Comparison of ENCODE assay signal across 1 cellular context in the genomic region with DNA sequence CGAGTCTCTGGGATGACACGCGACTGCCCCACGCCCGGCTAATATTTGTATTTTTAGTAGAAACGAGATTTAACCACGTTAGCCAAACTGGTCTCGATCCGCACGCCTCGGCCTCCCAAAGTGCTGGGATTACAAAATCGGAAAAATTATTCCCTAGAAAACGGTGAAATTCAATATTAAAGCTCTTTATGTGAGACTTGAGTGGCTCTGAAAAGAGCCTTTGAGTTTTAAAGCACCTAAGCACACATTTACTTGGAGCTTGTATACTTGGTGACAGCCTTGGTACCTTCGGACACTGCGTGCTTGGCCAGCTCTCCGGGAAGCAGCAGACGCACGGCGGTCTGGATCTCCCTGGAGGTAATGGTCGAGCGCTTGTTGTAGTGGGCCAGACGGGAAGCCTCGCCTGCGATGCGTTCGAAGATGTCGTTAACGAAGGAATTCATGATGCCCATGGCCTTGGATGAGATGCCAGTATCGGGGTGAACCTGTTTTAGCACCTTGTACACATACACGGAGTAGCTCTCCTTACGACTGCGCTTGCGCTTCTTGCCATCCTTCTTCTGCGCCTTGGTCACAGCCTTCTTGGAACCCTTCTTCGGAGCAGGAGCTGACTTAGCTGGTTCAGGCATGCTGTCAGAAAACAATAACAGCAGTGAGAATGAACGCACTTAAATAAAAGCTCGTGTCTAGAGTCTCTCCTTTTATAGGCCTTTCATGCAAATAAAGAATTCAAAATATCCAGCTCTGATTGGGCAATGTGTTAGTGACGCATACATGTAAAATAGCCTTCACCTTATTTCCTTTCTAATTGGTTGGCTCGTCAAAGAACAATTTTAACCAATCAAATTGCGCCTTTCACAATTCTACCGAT.
A peak's percentile ranks its signal among the peaks of the same experiment; 100 is the strongest.
TF ChIP-seq lines count a peak whose summit lies in the region.

No MANE protein-coding gene starts in this region.

TF ChIP-seq in GM12878, 131 proteins besides CTCF, POLR2A, EP300 and RAD21 (continued from another document and continues in another):
- TF ChIP-seq, protein P1, sequence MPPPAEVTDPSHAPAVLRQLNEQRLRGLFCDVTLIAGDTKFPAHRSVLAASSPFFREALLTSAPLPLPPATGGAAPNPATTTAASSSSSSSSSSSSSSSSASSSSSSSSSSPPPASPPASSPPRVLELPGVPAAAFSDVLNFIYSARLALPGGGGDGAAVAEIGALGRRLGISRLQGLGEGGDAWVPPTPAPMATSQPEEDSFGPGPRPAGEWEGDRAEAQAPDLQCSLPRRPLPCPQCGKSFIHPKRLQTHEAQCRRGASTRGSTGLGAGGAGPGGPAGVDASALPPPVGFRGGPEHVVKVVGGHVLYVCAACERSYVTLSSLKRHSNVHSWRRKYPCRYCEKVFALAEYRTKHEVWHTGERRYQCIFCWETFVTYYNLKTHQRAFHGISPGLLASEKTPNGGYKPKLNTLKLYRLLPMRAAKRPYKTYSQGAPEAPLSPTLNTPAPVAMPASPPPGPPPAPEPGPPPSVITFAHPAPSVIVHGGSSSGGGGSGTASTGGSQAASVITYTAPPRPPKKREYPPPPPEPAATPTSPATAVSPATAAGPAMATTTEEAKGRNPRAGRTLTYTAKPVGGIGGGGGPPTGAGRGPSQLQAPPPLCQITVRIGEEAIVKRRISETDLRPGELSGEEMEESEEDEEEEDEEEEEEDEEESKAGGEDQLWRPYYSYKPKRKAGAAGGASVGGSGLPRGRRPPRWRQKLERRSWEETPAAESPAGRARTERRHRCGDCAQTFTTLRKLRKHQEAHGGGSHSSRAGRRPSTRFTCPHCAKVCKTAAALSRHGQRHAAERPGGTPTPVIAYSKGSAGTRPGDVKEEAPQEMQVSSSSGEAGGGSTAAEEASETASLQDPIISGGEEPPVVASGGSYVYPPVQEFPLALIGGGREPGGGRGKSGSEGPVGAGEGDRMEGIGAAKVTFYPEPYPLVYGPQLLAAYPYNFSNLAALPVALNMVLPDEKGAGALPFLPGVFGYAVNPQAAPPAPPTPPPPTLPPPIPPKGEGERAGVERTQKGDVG (CRISPR knock-in tag; IDR thresholded peaks at IDR 0.05), result peak; percentile 10; the same call in 1 of the 2 replicates
- TF ChIP-seq SMAD1 (IDR thresholded peaks at IDR 0.05; ENCODE audit: low read depth, partially characterized antibody) (peak; percentile 99), KLF5 (IDR thresholded peaks at IDR 0.05; ENCODE audit: partially characterized antibody) (no peak), IKZF2 (IDR thresholded peaks at IDR 0.05) (no peak; a peak in 2 of 4 replicates), NR2C1 (IDR thresholded peaks at IDR 0.05) (no peak), JUND (IDR thresholded peaks at IDR 0.05; ENCODE audit: low read depth, low read length) (no peak), MEF2A (IDR thresholded peaks at IDR 0.05; ENCODE audit: insufficient read depth, low read depth, low read length) (0 out of 2 replicates have a peak, but pooled peaks have one; percentile 5), SIX5 (IDR thresholded peaks at IDR 0.05; ENCODE audit: low read depth, low read length, severe bottlenecking) (no peak), EZH2 (IDR thresholded peaks at IDR 0.05; ENCODE audit: borderline replicate concordance, control insufficient read depth, low read depth, low read length) (no peak), IKZF1 (conservative IDR thresholded peaks at IDR 0.05) (peak; percentile 7), SUPT20H (IDR thresholded peaks at IDR 0.05; ENCODE audit: borderline replicate concordance, control insufficient read depth, low read depth, low read length) (no peak), TCF3 (IDR thresholded peaks at IDR 0.05; ENCODE audit: borderline replicate concordance, insufficient read depth, low read depth, low read length) (peak; percentile 97), FOXK2 (IDR thresholded peaks at IDR 0.05) (peak; percentile 74), CBX3 (IDR thresholded peaks at IDR 0.05; ENCODE audit: borderline replicate concordance, low read depth) (no peak), ZNF274 (IDR thresholded peaks at IDR 0.05; ENCODE audit: insufficient read depth, insufficient read length) (no peak), STAT3 (IDR thresholded peaks at IDR 0.05; ENCODE audit: low read depth, low read length) (peak; percentile 85), NRF1 (conservative IDR thresholded peaks at IDR 0.05; ENCODE audit: low read depth, low read length) (no peak), RAD51 (IDR thresholded peaks at IDR 0.05) (no peak), SREBF2 (IDR thresholded peaks at IDR 0.05; ENCODE audit: low read length) (no peak), HDAC2 (IDR thresholded peaks at IDR 0.05) (no peak), SMC3 (IDR thresholded peaks at IDR 0.05; ENCODE audit: borderline replicate concordance, low read length) (no peak), CHD2 (IDR thresholded peaks at IDR 0.05; ENCODE audit: borderline replicate concordance, low read depth, low read length) (no peak)
- TF ChIP-seq, protein P2, sequence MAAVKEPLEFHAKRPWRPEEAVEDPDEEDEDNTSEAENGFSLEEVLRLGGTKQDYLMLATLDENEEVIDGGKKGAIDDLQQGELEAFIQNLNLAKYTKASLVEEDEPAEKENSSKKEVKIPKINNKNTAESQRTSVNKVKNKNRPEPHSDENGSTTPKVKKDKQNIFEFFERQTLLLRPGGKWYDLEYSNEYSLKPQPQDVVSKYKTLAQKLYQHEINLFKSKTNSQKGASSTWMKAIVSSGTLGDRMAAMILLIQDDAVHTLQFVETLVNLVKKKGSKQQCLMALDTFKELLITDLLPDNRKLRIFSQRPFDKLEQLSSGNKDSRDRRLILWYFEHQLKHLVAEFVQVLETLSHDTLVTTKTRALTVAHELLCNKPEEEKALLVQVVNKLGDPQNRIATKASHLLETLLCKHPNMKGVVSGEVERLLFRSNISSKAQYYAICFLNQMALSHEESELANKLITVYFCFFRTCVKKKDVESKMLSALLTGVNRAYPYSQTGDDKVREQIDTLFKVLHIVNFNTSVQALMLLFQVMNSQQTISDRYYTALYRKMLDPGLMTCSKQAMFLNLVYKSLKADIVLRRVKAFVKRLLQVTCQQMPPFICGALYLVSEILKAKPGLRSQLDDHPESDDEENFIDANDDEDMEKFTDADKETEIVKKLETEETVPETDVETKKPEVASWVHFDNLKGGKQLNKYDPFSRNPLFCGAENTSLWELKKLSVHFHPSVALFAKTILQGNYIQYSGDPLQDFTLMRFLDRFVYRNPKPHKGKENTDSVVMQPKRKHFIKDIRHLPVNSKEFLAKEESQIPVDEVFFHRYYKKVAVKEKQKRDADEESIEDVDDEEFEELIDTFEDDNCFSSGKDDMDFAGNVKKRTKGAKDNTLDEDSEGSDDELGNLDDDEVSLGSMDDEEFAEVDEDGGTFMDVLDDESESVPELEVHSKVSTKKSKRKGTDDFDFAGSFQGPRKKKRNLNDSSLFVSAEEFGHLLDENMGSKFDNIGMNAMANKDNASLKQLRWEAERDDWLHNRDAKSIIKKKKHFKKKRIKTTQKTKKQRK (IDR thresholded peaks at IDR 0.05; ENCODE audit: low read depth, low read length), result no peak
- TF ChIP-seq, protein P3, sequence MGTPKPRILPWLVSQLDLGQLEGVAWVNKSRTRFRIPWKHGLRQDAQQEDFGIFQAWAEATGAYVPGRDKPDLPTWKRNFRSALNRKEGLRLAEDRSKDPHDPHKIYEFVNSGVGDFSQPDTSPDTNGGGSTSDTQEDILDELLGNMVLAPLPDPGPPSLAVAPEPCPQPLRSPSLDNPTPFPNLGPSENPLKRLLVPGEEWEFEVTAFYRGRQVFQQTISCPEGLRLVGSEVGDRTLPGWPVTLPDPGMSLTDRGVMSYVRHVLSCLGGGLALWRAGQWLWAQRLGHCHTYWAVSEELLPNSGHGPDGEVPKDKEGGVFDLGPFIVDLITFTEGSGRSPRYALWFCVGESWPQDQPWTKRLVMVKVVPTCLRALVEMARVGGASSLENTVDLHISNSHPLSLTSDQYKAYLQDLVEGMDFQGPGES (IDR thresholded peaks at IDR 0.05), result peak; percentile 67; the same call in 1 of the 2 replicates
- TF ChIP-seq, protein P4, sequence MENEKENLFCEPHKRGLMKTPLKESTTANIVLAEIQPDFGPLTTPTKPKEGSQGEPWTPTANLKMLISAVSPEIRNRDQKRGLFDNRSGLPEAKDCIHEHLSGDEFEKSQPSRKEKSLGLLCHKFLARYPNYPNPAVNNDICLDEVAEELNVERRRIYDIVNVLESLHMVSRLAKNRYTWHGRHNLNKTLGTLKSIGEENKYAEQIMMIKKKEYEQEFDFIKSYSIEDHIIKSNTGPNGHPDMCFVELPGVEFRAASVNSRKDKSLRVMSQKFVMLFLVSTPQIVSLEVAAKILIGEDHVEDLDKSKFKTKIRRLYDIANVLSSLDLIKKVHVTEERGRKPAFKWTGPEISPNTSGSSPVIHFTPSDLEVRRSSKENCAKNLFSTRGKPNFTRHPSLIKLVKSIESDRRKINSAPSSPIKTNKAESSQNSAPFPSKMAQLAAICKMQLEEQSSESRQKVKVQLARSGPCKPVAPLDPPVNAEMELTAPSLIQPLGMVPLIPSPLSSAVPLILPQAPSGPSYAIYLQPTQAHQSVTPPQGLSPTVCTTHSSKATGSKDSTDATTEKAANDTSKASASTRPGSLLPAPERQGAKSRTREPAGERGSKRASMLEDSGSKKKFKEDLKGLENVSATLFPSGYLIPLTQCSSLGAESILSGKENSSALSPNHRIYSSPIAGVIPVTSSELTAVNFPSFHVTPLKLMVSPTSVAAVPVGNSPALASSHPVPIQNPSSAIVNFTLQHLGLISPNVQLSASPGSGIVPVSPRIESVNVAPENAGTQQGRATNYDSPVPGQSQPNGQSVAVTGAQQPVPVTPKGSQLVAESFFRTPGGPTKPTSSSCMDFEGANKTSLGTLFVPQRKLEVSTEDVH (IDR thresholded peaks at IDR 0.05; ENCODE audit: low read depth, partially characterized antibody), result no peak
- TF ChIP-seq, protein P5, sequence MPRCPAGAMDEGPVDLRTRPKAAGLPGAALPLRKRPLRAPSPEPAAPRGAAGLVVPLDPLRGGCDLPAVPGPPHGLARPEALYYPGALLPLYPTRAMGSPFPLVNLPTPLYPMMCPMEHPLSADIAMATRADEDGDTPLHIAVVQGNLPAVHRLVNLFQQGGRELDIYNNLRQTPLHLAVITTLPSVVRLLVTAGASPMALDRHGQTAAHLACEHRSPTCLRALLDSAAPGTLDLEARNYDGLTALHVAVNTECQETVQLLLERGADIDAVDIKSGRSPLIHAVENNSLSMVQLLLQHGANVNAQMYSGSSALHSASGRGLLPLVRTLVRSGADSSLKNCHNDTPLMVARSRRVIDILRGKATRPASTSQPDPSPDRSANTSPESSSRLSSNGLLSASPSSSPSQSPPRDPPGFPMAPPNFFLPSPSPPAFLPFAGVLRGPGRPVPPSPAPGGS (IDR thresholded peaks at IDR 0.05; ENCODE audit: borderline replicate concordance, insufficient read depth, low read depth, low read length, poor library complexity, severe bottlenecking), result peak; percentile 39
- TF ChIP-seq, protein P6, sequence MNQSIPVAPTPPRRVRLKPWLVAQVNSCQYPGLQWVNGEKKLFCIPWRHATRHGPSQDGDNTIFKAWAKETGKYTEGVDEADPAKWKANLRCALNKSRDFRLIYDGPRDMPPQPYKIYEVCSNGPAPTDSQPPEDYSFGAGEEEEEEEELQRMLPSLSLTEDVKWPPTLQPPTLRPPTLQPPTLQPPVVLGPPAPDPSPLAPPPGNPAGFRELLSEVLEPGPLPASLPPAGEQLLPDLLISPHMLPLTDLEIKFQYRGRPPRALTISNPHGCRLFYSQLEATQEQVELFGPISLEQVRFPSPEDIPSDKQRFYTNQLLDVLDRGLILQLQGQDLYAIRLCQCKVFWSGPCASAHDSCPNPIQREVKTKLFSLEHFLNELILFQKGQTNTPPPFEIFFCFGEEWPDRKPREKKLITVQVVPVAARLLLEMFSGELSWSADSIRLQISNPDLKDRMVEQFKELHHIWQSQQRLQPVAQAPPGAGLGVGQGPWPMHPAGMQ (IDR thresholded peaks at IDR 0.05; ENCODE audit: borderline replicate concordance), result no peak
- TF ChIP-seq, protein P7, sequence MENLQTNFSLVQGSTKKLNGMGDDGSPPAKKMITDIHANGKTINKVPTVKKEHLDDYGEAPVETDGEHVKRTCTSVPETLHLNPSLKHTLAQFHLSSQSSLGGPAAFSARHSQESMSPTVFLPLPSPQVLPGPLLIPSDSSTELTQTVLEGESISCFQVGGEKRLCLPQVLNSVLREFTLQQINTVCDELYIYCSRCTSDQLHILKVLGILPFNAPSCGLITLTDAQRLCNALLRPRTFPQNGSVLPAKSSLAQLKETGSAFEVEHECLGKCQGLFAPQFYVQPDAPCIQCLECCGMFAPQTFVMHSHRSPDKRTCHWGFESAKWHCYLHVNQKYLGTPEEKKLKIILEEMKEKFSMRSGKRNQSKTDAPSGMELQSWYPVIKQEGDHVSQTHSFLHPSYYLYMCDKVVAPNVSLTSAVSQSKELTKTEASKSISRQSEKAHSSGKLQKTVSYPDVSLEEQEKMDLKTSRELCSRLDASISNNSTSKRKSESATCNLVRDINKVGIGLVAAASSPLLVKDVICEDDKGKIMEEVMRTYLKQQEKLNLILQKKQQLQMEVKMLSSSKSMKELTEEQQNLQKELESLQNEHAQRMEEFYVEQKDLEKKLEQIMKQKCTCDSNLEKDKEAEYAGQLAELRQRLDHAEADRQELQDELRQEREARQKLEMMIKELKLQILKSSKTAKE (IDR thresholded peaks at IDR 0.05; ENCODE audit: low read depth, poor library complexity, severe bottlenecking), result no peak
- TF ChIP-seq, protein P8, sequence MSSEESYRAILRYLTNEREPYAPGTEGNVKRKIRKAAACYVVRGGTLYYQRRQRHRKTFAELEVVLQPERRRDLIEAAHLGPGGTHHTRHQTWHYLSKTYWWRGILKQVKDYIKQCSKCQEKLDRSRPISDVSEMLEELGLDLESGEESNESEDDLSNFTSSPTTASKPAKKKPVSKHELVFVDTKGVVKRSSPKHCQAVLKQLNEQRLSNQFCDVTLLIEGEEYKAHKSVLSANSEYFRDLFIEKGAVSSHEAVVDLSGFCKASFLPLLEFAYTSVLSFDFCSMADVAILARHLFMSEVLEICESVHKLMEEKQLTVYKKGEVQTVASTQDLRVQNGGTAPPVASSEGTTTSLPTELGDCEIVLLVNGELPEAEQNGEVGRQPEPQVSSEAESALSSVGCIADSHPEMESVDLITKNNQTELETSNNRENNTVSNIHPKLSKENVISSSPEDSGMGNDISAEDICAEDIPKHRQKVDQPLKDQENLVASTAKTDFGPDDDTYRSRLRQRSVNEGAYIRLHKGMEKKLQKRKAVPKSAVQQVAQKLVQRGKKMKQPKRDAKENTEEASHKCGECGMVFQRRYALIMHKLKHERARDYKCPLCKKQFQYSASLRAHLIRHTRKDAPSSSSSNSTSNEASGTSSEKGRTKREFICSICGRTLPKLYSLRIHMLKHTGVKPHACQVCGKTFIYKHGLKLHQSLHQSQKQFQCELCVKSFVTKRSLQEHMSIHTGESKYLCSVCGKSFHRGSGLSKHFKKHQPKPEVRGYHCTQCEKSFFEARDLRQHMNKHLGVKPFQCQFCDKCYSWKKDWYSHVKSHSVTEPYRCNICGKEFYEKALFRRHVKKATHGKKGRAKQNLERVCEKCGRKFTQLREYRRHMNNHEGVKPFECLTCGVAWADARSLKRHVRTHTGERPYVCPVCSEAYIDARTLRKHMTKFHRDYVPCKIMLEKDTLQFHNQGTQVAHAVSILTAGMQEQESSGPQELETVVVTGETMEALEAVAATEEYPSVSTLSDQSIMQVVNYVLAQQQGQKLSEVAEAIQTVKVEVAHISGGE (CRISPR knock-in tag; IDR thresholded peaks at IDR 0.05), result peak; percentile 49; the same call in 1 of the 2 replicates
- TF ChIP-seq, protein P9, sequence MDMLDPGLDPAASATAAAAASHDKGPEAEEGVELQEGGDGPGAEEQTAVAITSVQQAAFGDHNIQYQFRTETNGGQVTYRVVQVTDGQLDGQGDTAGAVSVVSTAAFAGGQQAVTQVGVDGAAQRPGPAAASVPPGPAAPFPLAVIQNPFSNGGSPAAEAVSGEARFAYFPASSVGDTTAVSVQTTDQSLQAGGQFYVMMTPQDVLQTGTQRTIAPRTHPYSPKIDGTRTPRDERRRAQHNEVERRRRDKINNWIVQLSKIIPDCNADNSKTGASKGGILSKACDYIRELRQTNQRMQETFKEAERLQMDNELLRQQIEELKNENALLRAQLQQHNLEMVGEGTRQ (IDR thresholded peaks at IDR 0.05; ENCODE audit: borderline replicate concordance, low read depth, low read length), result peak; percentile 8
- TF ChIP-seq, protein P10, sequence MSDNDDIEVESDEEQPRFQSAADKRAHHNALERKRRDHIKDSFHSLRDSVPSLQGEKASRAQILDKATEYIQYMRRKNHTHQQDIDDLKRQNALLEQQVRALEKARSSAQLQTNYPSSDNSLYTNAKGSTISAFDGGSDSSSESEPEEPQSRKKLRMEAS (IDR thresholded peaks at IDR 0.05; ENCODE audit: low read depth, low read length), result no peak
